25 cellular contexts compared by ENCODE assay signal in genomic region chr15:98635848-98636247, GRCh38. TPM values are rescaled to one million over a fixed set of nuclear protein-coding genes. Genes with fewer than 3 reads are reported as not detected.
DNase-seq lines count a peak whose midpoint lies in the region; ATAC-seq and TF ChIP-seq lines count a peak whose summit lies in the region.
"Had no signal": no experiment of that assay in that cellular context is flagged by ENCODE, and none has a peak within 500 bp of the region (broad histone marks: within the 10 kb centered on the region; RNA-seq: fewer than 3 reads in every experiment).

No MANE protein-coding gene starts in this region.

- peaks cover 13% of the 10 kb centered on the region for H3K4me1 Mint-ChIP-seq in activated naive CD4-positive, alpha-beta T cell treated with anti-CD3 and anti-CD28 coated beads for 36 hours (ENCODE audit: low read depth)
- peaks cover 14% of the 10 kb centered on the region for H3K4me1 Mint-ChIP-seq in CD4-positive, alpha-beta T cell (ENCODE audit: low read depth)
- peaks cover 7 to 20% (median 15%) of the 10 kb centered on the region in 4 donors for H3K4me1 Mint-ChIP-seq in naive thymus-derived CD8-positive, alpha-beta T cell

- no peaks in the 10 kb centered on the region for H3K36me3 Mint-ChIP-seq in activated naive CD4-positive, alpha-beta T cell treated with anti-CD3 and anti-CD28 coated beads for 36 hours (ENCODE audit: low read depth)
- no peaks in the 10 kb centered on the region for H3K36me3 Mint-ChIP-seq in CD4-positive, alpha-beta T cell (ENCODE audit: low read depth)
- no peaks in the 10 kb centered on the region for H3K36me3 Mint-ChIP-seq in naive thymus-derived CD8-positive, alpha-beta T cell
- H3K36me3 Mint-ChIP-seq: CD4-positive, CD25-positive, alpha-beta regulatory T cell had no signal

- no peaks in the 10 kb centered on the region for H3K9me3 ChIP-seq in CD4-positive, alpha-beta T cell (ENCODE audit: control insufficient read depth, low read length)
- no peaks in the 10 kb centered on the region for H3K9me3 ChIP-seq in RWPE2 (ENCODE audit: severe bottlenecking)
- H3K9me3 ChIP-seq: A549, BE2C, Caco-2 had no signal

- H3K27me3 ChIP-seq in CD4-positive, alpha-beta T cell (ENCODE audit: control insufficient read depth, insufficient read depth, low read length), result no peaks in the 10 kb centered on the region
- no peaks in the 10 kb centered on the region for H3K27me3 ChIP-seq in RWPE2 (ENCODE audit: insufficient read depth, poor library complexity, severe bottlenecking)

- no peak for TF ChIP-seq CTCF in CD4-positive, alpha-beta T cell (IDR thresholded peaks at IDR 0.05)
- TF ChIP-seq CTCF in RWPE2 (IDR thresholded peaks at IDR 0.05; ENCODE audit: poor library complexity, severe bottlenecking), result no peak

- H3K36me3 ChIP-seq in RWPE2 (ENCODE audit: low read depth), result no peaks in the 10 kb centered on the region
- H3K36me3 ChIP-seq: BE2C had no signal

- no peaks in the 10 kb centered on the region for H3K27me3 Mint-ChIP-seq in activated naive CD4-positive, alpha-beta T cell treated with anti-CD3 and anti-CD28 coated beads for 36 hours (ENCODE audit: low read depth)
- peaks cover 9% of the 10 kb centered on the region for H3K27me3 Mint-ChIP-seq in CD4-positive, alpha-beta T cell
- H3K27me3 Mint-ChIP-seq in naive thymus-derived CD8-positive, alpha-beta T cell, result peaks cover 0 to 14% (median 0%) of the 10 kb centered on the region in 5 donors

- H3K27ac ChIP-seq in CD4-positive, alpha-beta T cell (ENCODE audit: low read depth, low read length), result no peak overlapping the region
- no peak overlapping the region for H3K27ac ChIP-seq in RWPE2 (ENCODE audit: poor library complexity, severe bottlenecking)
- H3K27ac ChIP-seq: A549, HL-60 had no signal

- ATAC-seq in CD4-positive, alpha-beta T cell (ENCODE audit: poor library complexity), result peak; percentile 48
- 0 out of 3 replicates have a peak, but pooled peaks have one; percentile 20 for ATAC-seq in RWPE2 (ENCODE audit: low read depth)
- ATAC-seq in naive thymus-derived CD8-positive, alpha-beta T cell, result peak; percentile 52 to 68
- ATAC-seq: A549, HepG2, K562, Panc1, SK-N-SH treated with all-trans-retinoic acid at 6 μM for 48 hours had no signal

- peak; percentile 25 for DNase-seq in activated naive CD4-positive, alpha-beta T cell treated with anti-CD3 and anti-CD28 coated beads for 36 hours
- DNase-seq in activated naive CD4-positive, alpha-beta T cell treated with anti-CD3 and anti-CD28 coated beads, Interleukin-2, amount 50 U/mL, for 16 hours, result no peak
- no peak for DNase-seq in CD4-positive, alpha-beta T cell
- DNase-seq in RWPE2 (ENCODE audit: low spot score), result no peak
- DNase-seq in naive thymus-derived CD8-positive, alpha-beta T cell, result peak in 2 of 10 donors; percentile 21 to 39
- DNase-seq in NCI-H1930 (lab: John Stamatoyannopoulos, UW), result no peak
- DNase-seq in NCI-H1436 (lab: John Stamatoyannopoulos, UW), result no peak
- DNase-seq: BE2C, Caco-2, DMS 273 treated with DMSO at 0.1 percent for 48 hours, DMS79 treated with DMSO at 0.1 percent for 48 hours, MM.1S, NCI-H1092, NCI-H1436 treated with DMSO at 0.1 percent for 48 hours, NCI-H2029, NCI-H226, NCI-H510A treated with DMSO at 0.1 percent for 48 hours, NCI-H748 treated with DMSO at 0.1 percent for 48 hours had no signal

- H3K27ac Mint-ChIP-seq in activated naive CD4-positive, alpha-beta T cell treated with anti-CD3 and anti-CD28 coated beads for 36 hours, result peak overlapping the region; percentile 19
- H3K27ac Mint-ChIP-seq in CD4-positive, alpha-beta T cell, result no peak overlapping the region
- H3K27ac Mint-ChIP-seq in naive thymus-derived CD8-positive, alpha-beta T cell, result peak overlapping the region in 4 of 10 donors; percentile 76 to 84 (median 80)

- H3K4me1 ChIP-seq in RWPE2 (ENCODE audit: insufficient read depth, poor library complexity, severe bottlenecking), result no peaks in the 10 kb centered on the region
- H3K4me1 ChIP-seq: A549, BE2C, Caco-2 had no signal

- POLR2A ChIA-PET in CD4-positive, alpha-beta T cell (lab: Charles Lee), result interaction anchor here (1.0 to 4.6 kb wide), 3 partner anchors 11 to 35 kb away, joined by 3 to 38 read pairs (median 7); partner anchors contain the start of gene IGF1R
- POLR2A ChIA-PET in naive thymus-derived CD8-positive, alpha-beta T cell (lab: Charles Lee), result interaction anchor here (2.9 kb wide), 1 partner anchor 12 kb away, joined by 20 read pairs; the partner anchor contains the start of gene IGF1R

- no peak overlapping the region for H3K4me3 ChIP-seq in RWPE2 (ENCODE audit: severe bottlenecking)
- H3K4me3 ChIP-seq: A549, K562 had no signal

- peak overlapping the region; percentile 41 for H3K4me3 Mint-ChIP-seq in activated naive CD4-positive, alpha-beta T cell treated with anti-CD3 and anti-CD28 coated beads for 36 hours
- H3K4me3 Mint-ChIP-seq in CD4-positive, alpha-beta T cell, result peak overlapping the region; percentile 39
- H3K4me3 Mint-ChIP-seq in naive thymus-derived CD8-positive, alpha-beta T cell, result peak overlapping the region in 9 of 10 donors; percentile 12 to 75 (median 36)

- CTCF ChIA-PET in activated naive CD4-positive, alpha-beta T cell treated with anti-CD3 and anti-CD28 coated beads for 36 hours (lab: Charles Lee), result interaction anchor here (1.1 kb wide), 1 partner anchor 10 kb away, joined by 4 read pairs; no protein-coding TSS in a partner anchor
- CTCF ChIA-PET in CD4-positive, alpha-beta T cell (lab: Charles Lee), result no interaction called here

- intact Hi-C loops in activated naive CD4-positive, alpha-beta T cell treated with anti-CD3 and anti-CD28 coated beads for 36 hours (cut with micrococcal nuclease), result no loop called here
- intact Hi-C loops in CD4-positive, alpha-beta T cell (cut with DNase I, micrococcal nuclease), result no loop called here

- H3K9me3 Mint-ChIP-seq in activated naive CD4-positive, alpha-beta T cell treated with anti-CD3 and anti-CD28 coated beads for 36 hours, result no peaks in the 10 kb centered on the region
- H3K9me3 Mint-ChIP-seq in CD4-positive, alpha-beta T cell, result no peaks in the 10 kb centered on the region
- no peaks in the 10 kb centered on the region for H3K9me3 Mint-ChIP-seq in naive thymus-derived CD8-positive, alpha-beta T cell
- H3K9me3 Mint-ChIP-seq: CD4-positive, CD25-positive, alpha-beta regulatory T cell had no signal

RNA-seq across cellular contexts. Expression of gene IGF1R, which starts 12.5 kb away (rescaled TPM):
- total RNA-seq in activated naive CD4-positive, alpha-beta T cell treated with anti-CD3 and anti-CD28 coated beads for 36 hours, result 10 to 100 TPM; 25.6 to 26.6 TPM
- total RNA-seq in CD4-positive, alpha-beta T cell, result 10 to 100 TPM; 39.2 to 40.3 TPM
- total RNA-seq in naive thymus-derived CD8-positive, alpha-beta T cell, result 100 to 1,000 TPM; 117 to 122 TPM
- polyA plus RNA-seq in naive thymus-derived CD8-positive, alpha-beta T cell, result 1 to 10 TPM; 2.5 to 6.3 (median 4.9) TPM
